1 cellular context compared by ENCODE assay signal in genomic region chr13:40478775-40479174, GRCh38.
TF ChIP-seq lines count a peak whose summit lies in the region.

No MANE protein-coding gene starts in this region.

TF ChIP-seq in WTC11, 78 proteins besides CTCF, POLR2A, EP300 and RAD21 (continued from another document):
- TF ChIP-seq ATF2 (CRISPR knock-in tag; IDR thresholded peaks at IDR 0.05; ENCODE audit: borderline replicate concordance, low read depth) (no peak), ZNF396 (CRISPR knock-in tag; IDR thresholded peaks at IDR 0.05; ENCODE audit: borderline replicate concordance) (no peak), GTF2I (CRISPR knock-in tag; conservative IDR thresholded peaks at IDR 0.05) (no peak), ZNF317 (CRISPR knock-in tag; IDR thresholded peaks at IDR 0.05; ENCODE audit: borderline replicate concordance, low read depth) (no peak), HMGXB4 (CRISPR knock-in tag; IDR thresholded peaks at IDR 0.05) (no peak), CREB1 (CRISPR knock-in tag; IDR thresholded peaks at IDR 0.05) (no peak), ZNF281 (CRISPR knock-in tag; IDR thresholded peaks at IDR 0.05) (no peak), ZNF423 (CRISPR knock-in tag; IDR thresholded peaks at IDR 0.05) (no peak), ZNF416 (CRISPR knock-in tag; IDR thresholded peaks at IDR 0.05) (no peak), ELF4 (CRISPR knock-in tag; IDR thresholded peaks at IDR 0.05; ENCODE audit: low read depth) (no peak), GABPB1 (CRISPR knock-in tag; IDR thresholded peaks at IDR 0.05) (no peak), EMX1 (CRISPR knock-in tag; IDR thresholded peaks at IDR 0.05) (no peak), ZBTB21 (CRISPR knock-in tag; IDR thresholded peaks at IDR 0.05; ENCODE audit: borderline replicate concordance) (no peak), FOXK1 (CRISPR knock-in tag; IDR thresholded peaks at IDR 0.05) (no peak), GRHL2 (CRISPR knock-in tag; IDR thresholded peaks at IDR 0.05; ENCODE audit: insufficient replicate concordance, severe bottlenecking) (no peak)
TF ChIP-seq in WTC11: peak in this region for 0.
